Comparison of ENCODE assay signal across 9 cellular contexts in the genomic region with DNA sequence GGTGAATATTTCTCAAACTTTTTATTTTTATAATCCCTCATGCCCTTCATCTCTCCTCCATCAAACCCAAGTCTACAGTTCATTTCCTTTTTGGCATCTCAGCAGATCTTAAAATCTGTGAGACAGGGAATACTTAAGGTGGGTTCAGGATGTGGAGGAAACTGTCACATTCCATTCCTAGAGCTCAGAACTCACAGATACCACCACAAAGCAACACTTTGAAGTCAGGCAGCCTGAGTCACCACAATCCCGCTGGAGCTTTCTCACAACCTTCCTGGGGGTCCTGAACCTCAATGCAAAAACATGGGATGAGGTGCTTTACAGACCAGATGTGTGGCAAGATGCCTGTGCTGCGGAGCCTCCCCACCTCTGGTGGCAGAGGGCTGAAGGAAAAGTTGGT.
DNase-seq lines count a peak whose midpoint lies in the region; ATAC-seq and TF ChIP-seq lines count a peak whose summit lies in the region.
"Had no signal": no experiment of that assay in that cellular context is flagged by ENCODE, and none has a peak within 500 bp of the region (broad histone marks: within the 10 kb centered on the region; RNA-seq: fewer than 3 reads in every experiment).

No MANE protein-coding gene starts in this region.

- TF ChIP-seq CTCF in HCT116 (IDR thresholded peaks at IDR 0.05 in 2 of 3, conservative IDR thresholded peaks at IDR 0.05 in 1 of 3; ENCODE audit: borderline replicate concordance in 1 of 3, insufficient read depth in 1 of 3, low read depth in 2 of 3, low read length in 2 of 3) (no peak), foreskin fibroblast (IDR thresholded peaks at IDR 0.05; ENCODE audit: low read depth, low read length) (no peak)

- no peaks in the 10 kb centered on the region for H3K27me3 ChIP-seq in HCT116 (ENCODE audit: insufficient read depth, low read length)

- RAD21 ChIA-PET in HCT116 (lab: Charles Lee; ENCODE audit: low non-redundant PET in 1 of 2, low total read pairs in 2 of 2, uncharacterized antibody in 2 of 2, unreplicated experiment in 2 of 2): no interaction called here

- CTCF ChIA-PET in HCT116 (lab: Charles Lee): no interaction called here

- no peak overlapping the region for H2AFZ ChIP-seq in HCT116 (ENCODE audit: low read depth, low read length, poor library complexity, severe bottlenecking)

- peak; percentile 43 for DNase-seq in HCT116 (ENCODE audit: low read depth, low spot score)
- peak; percentile 9 for DNase-seq in T1000 (lab: John Stamatoyannopoulos, UW)
- peak; percentile 69 for DNase-seq in foreskin fibroblast
- peak; percentile 75 for DNase-seq in smooth muscle cell of the brain vasculature (ENCODE audit: low read depth, low spot score)
- DNase-seq in globus pallidus (ENCODE audit: low spot score): no peak
- no peak for DNase-seq in T-helper 9 cell
- no peak for DNase-seq in stimulated activated naive CD4-positive, alpha-beta T cell (lab: John Stamatoyannopoulos, UW)
- DNase-seq: activated naive CD4-positive, alpha-beta T cell treated with anti-CD3 and anti-CD28 coated beads, Interleukin-2, amount 10 ng/mL, durations not matched to agents 7 days and 5 days had no signal

- H3K4me1 ChIP-seq in HCT116 (ENCODE audit: control insufficient read depth in 1 of 2, insufficient read depth in 2 of 2, low read length in 2 of 2): peaks cover 15 to 31% of the 10 kb centered on the region in 2 experiments; a peak in 3 of 4 replicates

- H3K4me3 ChIP-seq in HCT116 (replicated peaks in 1 of 2; ENCODE audit: low read depth in 1 of 2, low read length in 2 of 2): no peak overlapping the region
- H3K4me3 ChIP-seq in foreskin fibroblast (ENCODE audit: low read depth in 1 of 2, low read length in 2 of 2): no peak overlapping the region

- H3K4me2 ChIP-seq in HCT116 (ENCODE audit: low read length): peak overlapping the region; percentile 51

- H3K9me3 ChIP-seq in HCT116 (ENCODE audit: control insufficient read depth in 1 of 2, insufficient read depth in 1 of 2, low read depth in 1 of 2, low read length in 2 of 2): no peaks in the 10 kb centered on the region

- no peak overlapping the region for H3K27ac ChIP-seq in HCT116 (ENCODE audit: low read depth, low read length)

- no peaks in the 10 kb centered on the region for H3K79me2 ChIP-seq in HCT116 (ENCODE audit: insufficient read depth, low read length)

- no TSS peak for BruUV-seq in HCT116 (replicated peaks; lab: Mats Ljungman, UMichigan)

- intact Hi-C loops in HCT116 (cut with micrococcal nuclease): no loop called here

- H3K9ac ChIP-seq in HCT116 (ENCODE audit: low read length): no peak overlapping the region

- H3K36me3 ChIP-seq in HCT116 (ENCODE audit: control insufficient read depth in 1 of 2, insufficient read depth in 2 of 2, low read length in 2 of 2): no peaks in the 10 kb centered on the region

- H3K9me2 ChIP-seq in HCT116 (ENCODE audit: insufficient read depth): no peaks in the 10 kb centered on the region

- no peak for TF ChIP-seq RAD21 in HCT116 (IDR thresholded peaks at IDR 0.05; ENCODE audit: low read depth)

- POLR2A ChIA-PET in HCT116 (lab: Charles Lee): no interaction called here

- TF ChIP-seq POLR2A in HCT116 (IDR thresholded peaks at IDR 0.05; ENCODE audit: borderline replicate concordance, extremely low read depth, insufficient read depth, insufficient read length): no peak

- peak; percentile 78 for ATAC-seq in HCT116
- ATAC-seq: Panc1 had no signal

- no peaks in the 10 kb centered on the region for H4K20me1 ChIP-seq in HCT116 (ENCODE audit: insufficient read depth)

TF ChIP-seq in HCT116, 20 proteins besides CTCF, POLR2A, EP300 and RAD21:
- TF ChIP-seq ZNF274 (IDR thresholded peaks at IDR 0.05; ENCODE audit: low read depth, low read length) (no peak), CBX3 (IDR thresholded peaks at IDR 0.05; ENCODE audit: low read depth) (0 out of 2 replicates have a peak, but pooled peaks have one; percentile 25), JUND (IDR thresholded peaks at IDR 0.05) (peak; percentile 60), EZH2 (IDR thresholded peaks at IDR 0.05) (no peak), ZFX (IDR thresholded peaks at IDR 0.05) (no peak), SRF (IDR thresholded peaks at IDR 0.05; ENCODE audit: low read depth) (no peak), ELF1 (IDR thresholded peaks at IDR 0.05; ENCODE audit: borderline replicate concordance, low read depth) (no peak), SIN3A (IDR thresholded peaks at IDR 0.05; ENCODE audit: low read depth) (no peak), EZH2phosphoT487 (IDR thresholded peaks at IDR 0.05; ENCODE audit: borderline replicate concordance) (no peak), FOSL1 (IDR thresholded peaks at IDR 0.05; ENCODE audit: low read depth) (peak; percentile 24; the same call in 1 of the 2 replicates), SP1 (IDR thresholded peaks at IDR 0.05; ENCODE audit: low read depth) (no peak; the same call in 1 of the 2 replicates), CEBPB (IDR thresholded peaks at IDR 0.05; ENCODE audit: low read depth) (no peak)
- TF ChIP-seq, protein P1, sequence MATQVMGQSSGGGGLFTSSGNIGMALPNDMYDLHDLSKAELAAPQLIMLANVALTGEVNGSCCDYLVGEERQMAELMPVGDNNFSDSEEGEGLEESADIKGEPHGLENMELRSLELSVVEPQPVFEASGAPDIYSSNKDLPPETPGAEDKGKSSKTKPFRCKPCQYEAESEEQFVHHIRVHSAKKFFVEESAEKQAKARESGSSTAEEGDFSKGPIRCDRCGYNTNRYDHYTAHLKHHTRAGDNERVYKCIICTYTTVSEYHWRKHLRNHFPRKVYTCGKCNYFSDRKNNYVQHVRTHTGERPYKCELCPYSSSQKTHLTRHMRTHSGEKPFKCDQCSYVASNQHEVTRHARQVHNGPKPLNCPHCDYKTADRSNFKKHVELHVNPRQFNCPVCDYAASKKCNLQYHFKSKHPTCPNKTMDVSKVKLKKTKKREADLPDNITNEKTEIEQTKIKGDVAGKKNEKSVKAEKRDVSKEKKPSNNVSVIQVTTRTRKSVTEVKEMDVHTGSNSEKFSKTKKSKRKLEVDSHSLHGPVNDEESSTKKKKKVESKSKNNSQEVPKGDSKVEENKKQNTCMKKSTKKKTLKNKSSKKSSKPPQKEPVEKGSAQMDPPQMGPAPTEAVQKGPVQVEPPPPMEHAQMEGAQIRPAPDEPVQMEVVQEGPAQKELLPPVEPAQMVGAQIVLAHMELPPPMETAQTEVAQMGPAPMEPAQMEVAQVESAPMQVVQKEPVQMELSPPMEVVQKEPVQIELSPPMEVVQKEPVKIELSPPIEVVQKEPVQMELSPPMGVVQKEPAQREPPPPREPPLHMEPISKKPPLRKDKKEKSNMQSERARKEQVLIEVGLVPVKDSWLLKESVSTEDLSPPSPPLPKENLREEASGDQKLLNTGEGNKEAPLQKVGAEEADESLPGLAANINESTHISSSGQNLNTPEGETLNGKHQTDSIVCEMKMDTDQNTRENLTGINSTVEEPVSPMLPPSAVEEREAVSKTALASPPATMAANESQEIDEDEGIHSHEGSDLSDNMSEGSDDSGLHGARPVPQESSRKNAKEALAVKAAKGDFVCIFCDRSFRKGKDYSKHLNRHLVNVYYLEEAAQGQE (IDR thresholded peaks at IDR 0.05; ENCODE audit: low read depth): no peak
- TF ChIP-seq, protein P2, sequence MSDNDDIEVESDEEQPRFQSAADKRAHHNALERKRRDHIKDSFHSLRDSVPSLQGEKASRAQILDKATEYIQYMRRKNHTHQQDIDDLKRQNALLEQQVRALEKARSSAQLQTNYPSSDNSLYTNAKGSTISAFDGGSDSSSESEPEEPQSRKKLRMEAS (IDR thresholded peaks at IDR 0.05): no peak; the same call in 1 of the 2 replicates
- TF ChIP-seq, protein P3, sequence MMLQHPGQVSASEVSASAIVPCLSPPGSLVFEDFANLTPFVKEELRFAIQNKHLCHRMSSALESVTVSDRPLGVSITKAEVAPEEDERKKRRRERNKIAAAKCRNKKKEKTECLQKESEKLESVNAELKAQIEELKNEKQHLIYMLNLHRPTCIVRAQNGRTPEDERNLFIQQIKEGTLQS (IDR thresholded peaks at IDR 0.05): no peak

Comparison
In these comparisons a context has a peak if more than half of its experiments do, and no peak if none do; other contexts are left out.
1. DNase-seq: peak in HCT116 (single experiment), T1000 (single experiment), foreskin fibroblast (2 of 2) and smooth muscle cell of the brain vasculature (single experiment); none in globus pallidus (single experiment), T-helper 9 cell (single experiment) and stimulated activated naive CD4-positive, alpha-beta T cell (0 of 6).